Comparison of ENCODE assay signal across 8 cellular contexts in the genomic region with DNA sequence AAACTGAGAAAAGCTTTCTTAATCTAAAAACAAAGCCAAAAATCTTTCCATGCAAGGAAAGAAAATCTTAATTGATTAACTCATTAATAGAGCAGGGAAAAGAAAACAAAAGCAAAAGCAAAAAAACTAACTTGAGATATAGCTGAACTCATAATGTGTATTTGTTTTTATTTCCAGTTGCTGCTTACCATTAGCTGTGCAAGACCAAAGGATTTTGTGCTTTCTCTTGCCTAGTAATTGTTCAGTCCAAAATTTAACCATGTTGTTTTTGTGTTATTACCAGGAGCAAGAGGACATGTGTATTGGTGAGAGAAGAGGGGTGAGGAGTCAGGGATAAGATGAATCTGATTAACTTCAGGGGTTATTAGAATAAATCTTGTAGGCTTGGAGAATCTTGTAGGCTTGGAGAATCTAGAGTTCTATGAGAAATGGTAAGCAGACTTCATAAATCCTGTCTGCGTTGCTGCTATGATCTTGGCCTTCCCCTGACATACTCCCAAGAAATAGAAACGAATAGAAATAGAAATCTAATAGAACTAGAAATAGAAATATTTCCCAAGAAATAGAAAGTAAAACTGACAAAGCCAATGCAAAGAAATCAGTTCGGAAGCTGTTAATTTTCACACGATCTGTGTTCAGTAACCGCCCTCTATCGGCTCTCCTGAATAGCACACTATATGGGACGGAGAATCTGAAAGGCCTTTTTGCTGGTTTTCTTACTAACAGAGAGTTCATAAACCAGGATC.
DNase-seq lines count a peak whose midpoint lies in the region; ATAC-seq lines count a peak whose summit lies in the region.

No MANE protein-coding gene starts in this region.

- H3K27me3 ChIP-seq in BLaER1: no peaks in the 10 kb centered on the region

- no peaks in the 10 kb centered on the region for H4K20me1 ChIP-seq in BLaER1

- no peak overlapping the region for H3K9ac ChIP-seq in BLaER1

- peak; percentile 34 for ATAC-seq in GM18858 (IDR thresholded peaks at IDR 0.05; ENCODE audit: unreplicated experiment)
- peak; percentile 58 for ATAC-seq in HG03135 (IDR thresholded peaks at IDR 0.05; ENCODE audit: unreplicated experiment)
- ATAC-seq in HG03457 (IDR thresholded peaks at IDR 0.05; ENCODE audit: unreplicated experiment): no peak

- no peaks in the 10 kb centered on the region for H3K36me3 ChIP-seq in BLaER1

- no peaks in the 10 kb centered on the region for H3K9me3 ChIP-seq in BLaER1

- peak; percentile 94 for DNase-seq in NOMO-1 treated with DMSO at 0.1 percent for 48 hours (lab: John Stamatoyannopoulos, UW; ENCODE audit: unreplicated experiment)
- DNase-seq in activated naive CD4-positive, alpha-beta T cell treated with anti-CD3 and anti-CD28 coated beads, Interleukin-2, amount 50 U/mL, for 16 hours: peak; percentile 23
- peak; percentile 81 for DNase-seq in glomerular visceral epithelial cell (ENCODE audit: extremely low spot score)
- DNase-seq in putamen (ENCODE audit: low spot score): peak; percentile 18

- H3K4me3 ChIP-seq in BLaER1: no peak overlapping the region

- H3K4me2 ChIP-seq in BLaER1: peak overlapping the region; percentile 27

- peaks cover 26% of the 10 kb centered on the region for H3K4me1 ChIP-seq in BLaER1

- no peak overlapping the region for H3K27ac ChIP-seq in BLaER1

Comparison
In these comparisons a context has a peak if more than half of its experiments do, and no peak if none do; other contexts are left out.
1. DNase-seq: peak in every context shown above with its lines; median percentile 94 in NOMO-1 treated with DMSO at 0.1 percent for 48 hours; 81 in glomerular visceral epithelial cell; 23 in activated naive CD4-positive, alpha-beta T cell treated with anti-CD3 and anti-CD28 coated beads, Interleukin-2, amount 50 U/mL, for 16 hours; 18 in putamen.